Comparison of ENCODE assay signal across 8 cellular contexts in the genomic region with DNA sequence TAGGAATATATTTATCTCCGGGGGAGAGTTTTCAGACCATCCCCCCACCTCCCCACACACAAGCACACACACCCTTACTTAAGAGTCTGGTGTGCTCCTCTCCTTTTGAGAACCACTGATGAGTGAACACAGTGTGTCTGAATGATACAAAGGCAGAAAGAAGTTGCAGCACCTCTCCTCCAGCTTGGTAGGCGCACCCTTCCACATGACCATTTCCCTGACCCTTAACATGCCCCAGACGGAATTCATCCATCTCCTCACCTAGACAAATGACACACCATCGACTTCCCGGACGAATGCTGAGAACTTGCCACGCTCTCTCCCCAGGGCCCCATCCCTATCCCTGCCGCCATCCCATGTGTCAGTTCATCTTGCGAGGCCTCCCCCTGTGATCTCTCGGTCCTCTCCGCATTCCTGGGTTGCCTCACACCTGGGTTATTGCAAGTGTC. TPM values are rescaled to one million over a fixed set of nuclear protein-coding genes. Genes with fewer than 3 reads are reported as not detected.
A peak's percentile ranks its signal among the peaks of the same experiment; 100 is the strongest.
DNase-seq lines count a peak whose midpoint lies in the region; ATAC-seq, FAIRE-seq and TF ChIP-seq lines count a peak whose summit lies in the region.
"Had no signal": no experiment of that assay in that cellular context is flagged by ENCODE, and none has a peak within 500 bp of the region (broad histone marks: within the 10 kb centered on the region; RNA-seq: fewer than 3 reads in every experiment).

No MANE protein-coding gene starts in this region.

- H3K4me1 ChIP-seq in HEK293 (ENCODE audit: control insufficient read depth, insufficient read depth, low read length) (peaks cover 29% of the 10 kb centered on the region), adrenal gland (replicated peaks in 1 of 2) (peaks cover 57 to 73% of the 10 kb centered on the region in 2 donors), keratinocyte (ENCODE audit: control insufficient read depth, extremely low read depth, insufficient read depth, low read length) (peaks cover 70% of the 10 kb centered on the region)

- ATAC-seq in GM21390 (IDR thresholded peaks at IDR 0.05; ENCODE audit: unreplicated experiment) = no peak
- no peak for ATAC-seq in left colon

- H3K9me3 ChIP-seq in HEK293 (ENCODE audit: control insufficient read depth, insufficient read depth, low read depth, low read length) = no peaks in the 10 kb centered on the region
- H3K9me3 ChIP-seq in adrenal gland (replicated peaks in 1 of 3) = no peaks in the 10 kb centered on the region
- H3K9me3 ChIP-seq in keratinocyte (ENCODE audit: control insufficient read depth, low read depth, low read length) = no peaks in the 10 kb centered on the region

- CTCF ChIA-PET in HEK293 (lab: Yijun Ruan, JAX) = interaction anchor here (1.2 to 1.5 kb wide), 3 partner anchors 15 to 115 kb away, joined by 3 to 4 read pairs (median 3); no protein-coding TSS in a partner anchor

- peak; percentile 69 for FAIRE-seq in keratinocyte (lab: Jason Lieb, UNC)

- H3K36me3 ChIP-seq in HEK293 (ENCODE audit: control insufficient read depth in 2 of 2, insufficient read depth in 1 of 2, low read length in 2 of 2) (peaks cover 3 to 30% of the 10 kb centered on the region in 2 experiments; a peak in 2 of 3 replicates), adrenal gland (replicated peaks in 1 of 2) (peaks cover 0 to 19% of the 10 kb centered on the region in 2 donors), keratinocyte (ENCODE audit: control insufficient read depth in 2 of 2, extremely low read depth in 1 of 2, insufficient read depth in 2 of 2, low read length in 2 of 2) (peaks cover 6 to 27% of the 10 kb centered on the region in 2 experiments)

- DNase-seq in adrenal gland (peak in 4 of 7 donors; percentile 55 to 71 (median 62)), keratinocyte (ENCODE audit: low read depth, low spot score) (no peak), lower leg skin (ENCODE audit: low spot score in 2 of 2) (no peak), left colon (no peak)
- DNase-seq: NCI-H526 treated with DMSO at 0.1 percent for 48 hours had no signal

- peak in 1 of 2 donors; percentile 17 for TF ChIP-seq POLR2A in adrenal gland (IDR thresholded peaks at IDR 0.05)
- no peak for TF ChIP-seq POLR2A in lower leg skin (IDR thresholded peaks at IDR 0.05)

- POLR2A ChIA-PET in HEK293 (lab: Yijun Ruan, JAX) = interaction anchor here (2.2 to 4.6 kb wide), 4 partner anchors 33 to 197 kb away, joined by 8 to 37 read pairs (median 26); partner anchors contain the start of genes GAPDH and VAMP1

- no peak overlapping the region for H3K4me3 ChIP-seq in HEK293 (ENCODE audit: low read depth, low read length)
- H3K4me3 ChIP-seq in adrenal gland = peak overlapping the region in 1 of 4 donors; percentile 93
- peak overlapping the region; percentile 6 to 96 (median 65) for H3K4me3 ChIP-seq in keratinocyte (ENCODE audit: control insufficient read depth in 2 of 3, extremely low read depth in 1 of 3, insufficient read depth in 2 of 3, low read depth in 1 of 3, low read length in 3 of 3)
- H3K4me3 ChIP-seq in lower leg skin (ENCODE audit: low read depth, poor library complexity, severe bottlenecking) = no peak overlapping the region

- H2AFZ ChIP-seq in keratinocyte (ENCODE audit: control insufficient read depth, low read length) = no peak overlapping the region

- H3K27me3 ChIP-seq in adrenal gland (no peaks in the 10 kb centered on the region), keratinocyte (ENCODE audit: control insufficient read depth, extremely low read depth, insufficient read depth, low read length) (no peaks in the 10 kb centered on the region)

- peaks cover 64% of the 10 kb centered on the region for H3K79me2 ChIP-seq in keratinocyte (ENCODE audit: control insufficient read depth, insufficient read depth, low read length)

- peaks cover 6% of the 10 kb centered on the region for H4K20me1 ChIP-seq in keratinocyte (ENCODE audit: control insufficient read depth, extremely low read depth, insufficient read depth, low read length)

- WGBS in adrenal gland, 4 donors = 30 to 34% (median 32%) methylated on average over 11 of the region's 11 CpGs
- WGBS in lower leg skin, 2 donors = 23 to 29% methylated on average over 11 of the region's 11 CpGs

- peak overlapping the region; percentile 90; the same call in 1 of the 2 replicates for H3K27ac ChIP-seq in HEK293 (ENCODE audit: extremely low read depth, low read depth, low read length)
- peak overlapping the region; percentile 90 to 98 (median 97) for H3K27ac ChIP-seq in adrenal gland
- H3K27ac ChIP-seq in keratinocyte (ENCODE audit: control insufficient read depth, insufficient read depth, low read length) = peak overlapping the region; percentile 98
- peak overlapping the region; percentile 69 for H3K27ac ChIP-seq in temporal lobe (ENCODE audit: low read depth, low read length)

- peak overlapping the region; percentile 90 for H3K9ac ChIP-seq in keratinocyte (ENCODE audit: control insufficient read depth, extremely low read depth, insufficient read depth, low read length)

- no peak for TF ChIP-seq CTCF in HEK293 (tag by site-specific recombination; IDR thresholded peaks at IDR 0.05)
- no peak for TF ChIP-seq CTCF in adrenal gland (IDR thresholded peaks at IDR 0.05)
- TF ChIP-seq CTCF in keratinocyte (optimal IDR thresholded peaks at IDR 0.05 in 1 of 3, IDR thresholded peaks at IDR 0.05 in 1 of 3, conservative IDR thresholded peaks at IDR 0.05 in 1 of 3; ENCODE audit: extremely low read depth in 1 of 3, insufficient read depth in 2 of 3, low read length in 3 of 3) = no peak
- no peak for TF ChIP-seq CTCF in lower leg skin (IDR thresholded peaks at IDR 0.05)

- no peaks in the 10 kb centered on the region for H3K9me1 ChIP-seq in keratinocyte (ENCODE audit: control insufficient read depth, extremely low read depth, insufficient read depth, low read length)

- intact Hi-C loops in adrenal gland (cut with DNase I) (loop anchor here (5.0 to 10.0 kb wide), 2 partner anchors 44 to 197 kb away; partner anchors contain the start of genes GAPDH (in 1 of the 2) and LTBR (in 1 of the 2)), lower leg skin (cut with DNase I; ENCODE audit: low total_unique reads) (loop anchor here (5.0 to 10.0 kb wide), 2 partner anchors 39 to 197 kb away; partner anchors contain the start of genes GAPDH and SCNN1A), left colon (cut with DNase I, micrococcal nuclease) (loop anchor here in 1 of 2 donors (10.0 kb wide), 1 partner anchor 197 kb away; the partner anchor contains the start of gene GAPDH)

- peak overlapping the region; percentile 88 for H3K4me2 ChIP-seq in keratinocyte (ENCODE audit: control insufficient read depth, extremely low read depth, insufficient read depth, low read depth, low read length)

- dilution Hi-C loops in keratinocyte (cut with MboI; ENCODE audit: extremely low pct_ligation_motif_present, low sequenced_read_pairs) = no loop called here

RNA-seq across cellular contexts. Expression of gene TNFRSF1A, which starts 3.9 kb away (rescaled TPM):
- 100 to 1,000 TPM; 181 to 386 (median 262) TPM for total RNA-seq in adrenal gland
- polyA plus RNA-seq in adrenal gland = 100 to 1,000 TPM in 2 of 3 donors, 10 to 100 TPM in 1; 91.8 to 167 (median 160) TPM
- 54.0 to 157 TPM (median 101 TPM) in 3 replicates for polyA plus RNA-seq in keratinocyte
- polyA plus RNA-seq in keratinocyte (2011; ENCODE audit: low read depth) = 24.9 TPM
- 87.5 and 120 TPM in 2 replicates for polyA plus RNA-seq in keratinocyte (2011; cell fraction: cytosol; rRNA removed)
- polyA plus RNA-seq in keratinocyte (2011; cell fraction: nucleus; rRNA removed) = 212 and 216 TPM in 2 replicates
- 88.6 and 105 TPM in 2 replicates for polyA plus RNA-seq in keratinocyte (2012; ENCODE audit: low replicate concordance)
- 62.7 to 254 TPM (median 79.8 TPM) in 3 replicates for polyA minus RNA-seq in keratinocyte
- polyA minus RNA-seq in keratinocyte (2011; cell fraction: cytosol; rRNA and poly(A)+ RNA removed) = 106 TPM
- polyA minus RNA-seq in keratinocyte (2011; cell fraction: nucleus; rRNA and poly(A)+ RNA removed) = 109 and 203 TPM in 2 replicates
- total RNA-seq in temporal lobe = 8.1 TPM
- total RNA-seq in lower leg skin = 100 to 1,000 TPM; 104 to 252 (median 186) TPM
- 100 to 1,000 TPM; 140 to 170 TPM for total RNA-seq in left colon

RNA-seq across cellular contexts. Expression of gene PLEKHG6, which starts 27.5 kb away (rescaled TPM):
- total RNA-seq in adrenal gland (1 to 10 TPM in 2 of 8 donors, under 1 TPM in 5, not detected in 1; 0.23 to 1.9 (median 0.51) TPM), temporal lobe (not detected), lower leg skin (10 to 100 TPM; 10.6 to 34.1 (median 22.4) TPM), left colon (100 to 1,000 TPM; 140 to 147 TPM)
- polyA plus RNA-seq in adrenal gland (1 to 10 TPM in 1 of 3 donors, under 1 TPM in 1, not detected in 1; 0.32 to 5.8 TPM), keratinocyte (0.74 to 1.9 TPM (median 0.81 TPM) in 3 replicates)
- polyA plus RNA-seq in keratinocyte (2011; ENCODE audit: low read depth) = 2.2 TPM
- polyA plus RNA-seq in keratinocyte (2011; cell fraction: cytosol; rRNA removed) = 1.8 and 3.2 TPM in 2 replicates
- 3.3 and 9.0 TPM in 2 replicates for polyA plus RNA-seq in keratinocyte (2011; cell fraction: nucleus; rRNA removed)
- polyA plus RNA-seq in keratinocyte (2012; ENCODE audit: low replicate concordance) = 1.7 and 9.6 TPM in 2 replicates
- 1.2 to 5.2 TPM (median 4.6 TPM) in 3 replicates for polyA minus RNA-seq in keratinocyte
- 5.6 TPM for polyA minus RNA-seq in keratinocyte (2011; cell fraction: cytosol; rRNA and poly(A)+ RNA removed)
- polyA minus RNA-seq in keratinocyte (2011; cell fraction: nucleus; rRNA and poly(A)+ RNA removed) = 1.5 and 2.1 TPM in 2 replicates

RNA-seq across cellular contexts. Expression of gene SCNN1A, which starts 37.4 kb away (rescaled TPM):
- total RNA-seq in adrenal gland (10 to 100 TPM in 7 of 8 donors, 1 to 10 TPM in 1; 7.6 to 38.0 (median 17.3) TPM), temporal lobe (not detected), lower leg skin (100 to 1,000 TPM in 3 of 4 donors, 10 to 100 TPM in 1; 74.6 to 139 (median 119) TPM), left colon (100 to 1,000 TPM; 289 to 459 TPM)
- polyA plus RNA-seq in adrenal gland (1 to 10 TPM; 4.3 to 5.3 (median 5.1) TPM), keratinocyte (3.8 to 13.2 TPM (median 11.1 TPM) in 3 replicates)
- polyA plus RNA-seq in keratinocyte (2011; ENCODE audit: low read depth) = 21.9 TPM
- polyA plus RNA-seq in keratinocyte (2011; cell fraction: cytosol; rRNA removed) = 4.1 and 4.5 TPM in 2 replicates
- 20.5 and 22.3 TPM in 2 replicates for polyA plus RNA-seq in keratinocyte (2011; cell fraction: nucleus; rRNA removed)
- 12.9 and 30.9 TPM in 2 replicates for polyA plus RNA-seq in keratinocyte (2012; ENCODE audit: low replicate concordance)
- polyA minus RNA-seq in keratinocyte = 9.3 to 37.2 TPM (median 15.6 TPM) in 3 replicates
- 5.0 TPM for polyA minus RNA-seq in keratinocyte (2011; cell fraction: cytosol; rRNA and poly(A)+ RNA removed)
- polyA minus RNA-seq in keratinocyte (2011; cell fraction: nucleus; rRNA and poly(A)+ RNA removed) = 7.4 and 9.9 TPM in 2 replicates

RNA-seq across cellular contexts. Expression of gene LTBR, which starts 46.0 kb away (rescaled TPM):
- total RNA-seq in adrenal gland (100 to 1,000 TPM; 108 to 295 (median 174) TPM), temporal lobe (0.98 TPM), lower leg skin (100 to 1,000 TPM; 174 to 298 (median 196) TPM), left colon (100 to 1,000 TPM; 120 to 129 TPM)
- polyA plus RNA-seq in adrenal gland (100 to 1,000 TPM in 2 of 3 donors, 10 to 100 TPM in 1; 71.0 to 165 (median 119) TPM), keratinocyte (39.5 to 101 TPM (median 42.7 TPM) in 3 replicates)
- 71.5 TPM for polyA plus RNA-seq in keratinocyte (2011; ENCODE audit: low read depth)
- 39.8 and 91.6 TPM in 2 replicates for polyA plus RNA-seq in keratinocyte (2011; cell fraction: cytosol; rRNA removed)
- polyA plus RNA-seq in keratinocyte (2011; cell fraction: nucleus; rRNA removed) = 116 and 157 TPM in 2 replicates
- 81.1 and 123 TPM in 2 replicates for polyA plus RNA-seq in keratinocyte (2012; ENCODE audit: low replicate concordance)
- 25.5 to 123 TPM (median 30.4 TPM) in 3 replicates for polyA minus RNA-seq in keratinocyte
- polyA minus RNA-seq in keratinocyte (2011; cell fraction: cytosol; rRNA and poly(A)+ RNA removed) = 90.2 TPM
- 52.7 and 58.7 TPM in 2 replicates for polyA minus RNA-seq in keratinocyte (2011; cell fraction: nucleus; rRNA and poly(A)+ RNA removed)

Comparison
In these comparisons a context has a peak if more than half of its experiments do, and no peak if none do; other contexts are left out.
1. H3K4me3 ChIP-seq: peak in keratinocyte (3 of 3); none in HEK293 (single experiment) and lower leg skin (single experiment).
2. DNase-seq: peak in adrenal gland (4 of 7); none in keratinocyte (single experiment), lower leg skin (0 of 2) and left colon (0 of 2).
3. RNA of gene TNFRSF1A, which starts 3.9 kb away (total RNA-seq): 181 to 386 TPM in adrenal gland, 104 to 252 TPM in lower leg skin and 140 to 170 TPM in left colon; 8.1 TPM in temporal lobe (single experiment); every median in the first group is over 10 times any median in the second.
4. RNA of gene PLEKHG6, which starts 27.5 kb away (total RNA-seq): 140 to 147 TPM in left colon; 10.6 to 34.1 TPM in lower leg skin, 0.23 to 1.9 TPM in adrenal gland and not detected in temporal lobe (single experiment); every median in the first group is over 4 times any median in the second.
5. Peak in every context shown above with its lines, with median percentiles within 50 percentile points of each other: H3K27ac ChIP-seq.